ENCODE assay signal across 22 cellular contexts in genomic region chr12:80909370-80909769, GRCh38.
"Had no signal": no experiment of that assay in that cellular context is flagged by ENCODE, and none has a peak within 500 bp of the region (broad histone marks: within the 10 kb centered on the region; RNA-seq: fewer than 3 reads in every experiment).

No MANE protein-coding gene starts in this region.

- ATAC-seq: stimulated activated effector memory CD8-positive, alpha-beta T cell treated with anti-CD3 and anti-CD28 coated beads, Interleukin-12 subunit alpha, Interleukin-12 subunit beta, amount 100 ng/mL, for 72 hours; stimulated activated memory B cell treated with anti-CD40 and anti-IgM and Interleukin-4, amounts not matched to agents 10 μg/mL and 1 μg/mL and 100 μg/mL, for 72 hours; stimulated activated naive B cell treated with anti-CD40 and anti-IgM and Interleukin-4, amounts not matched to agents 10 μg/mL and 1 μg/mL and 100 μg/mL, for 72 hours; stimulated activated naive CD8-positive, alpha-beta T cell treated with anti-CD3 and anti-CD28 coated beads, Interleukin-15, amount 100 ng/mL, for 72 hours; stimulated activated naive CD8-positive, alpha-beta T cell treated with anti-CD3 and anti-CD28 coated beads, Interleukin-15, Interleukin-2, amounts not matched to agents 100 U/mL and 50 U/mL, for 24 hours; upper lobe of right lung had no signal

- DNase-seq: stimulated activated CD4-positive, alpha-beta T cell treated with anti-CD3 and anti-CD28 coated beads, Interleukin-2, amount 100 ng/mL, for 48 hours; stimulated activated CD4-positive, alpha-beta T cell treated with anti-CD3 and anti-CD28 coated beads, Interleukin-4, amount 100 ng/mL, for 1 hour; stimulated activated CD4-positive, alpha-beta T cell treated with anti-CD3 and anti-CD28 coated beads, Interleukin-4, amount 100 ng/mL, for 24 hours; stimulated activated CD4-positive, alpha-beta T cell treated with anti-CD3 and anti-CD28 coated beads, Interleukin-4, amount 100 ng/mL, for 4 hours; stimulated activated CD8-positive, alpha-beta memory T cell treated with anti-CD3 and anti-CD28 coated beads, Interleukin-4, amount 100 ng/mL, for 48 hours; stimulated activated naive B cell treated with anti-CD40 and anti-IgM and Interleukin-4, amounts not matched to agents 10 μg/mL and 1 μg/mL and 100 μg/mL, for 72 hours; stimulated activated naive CD4-positive, alpha-beta T cell; stimulated activated naive CD4-positive, alpha-beta T cell treated with Interleukin-2 at 50 U/mL for 16 hours; stimulated activated naive CD8-positive, alpha-beta T cell treated with anti-CD3 and anti-CD28 coated beads, Interleukin-15, amount 100 ng/mL, for 72 hours; stimulated activated naive CD8-positive, alpha-beta T cell treated with anti-CD3 and anti-CD28 coated beads, Interleukin-15, Interleukin-2, amounts not matched to agents 100 U/mL and 50 U/mL, for 24 hours; stomach; substantia nigra; testis; thyroid gland; tibial artery; transverse colon; trophoblast cell; upper lobe of left lung; upper lobe of right lung; uterus had no signal
